ENCODE assay signal across 35 cellular contexts in the genomic region with DNA sequence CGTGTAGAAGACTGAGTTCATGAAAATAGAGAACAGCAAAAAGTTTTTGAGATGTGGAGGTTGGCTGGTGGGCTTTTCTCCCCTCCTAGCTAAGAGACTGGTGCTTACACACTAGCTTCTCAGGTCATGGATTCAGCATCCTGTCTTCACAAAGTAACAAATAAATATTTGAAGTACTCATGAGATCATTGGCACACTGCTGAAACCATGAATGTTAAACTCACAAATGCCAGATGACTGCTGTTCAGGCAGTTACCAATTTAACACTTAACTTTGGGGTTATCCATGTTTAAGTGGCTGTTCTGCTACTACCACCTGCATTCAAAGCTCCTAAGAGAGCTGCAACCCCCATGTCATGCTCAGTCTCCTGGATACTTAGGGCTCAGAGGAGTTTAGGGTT.
"Had no signal": no experiment of that assay in that cellular context is flagged by ENCODE, and none has a peak within 500 bp of the region (broad histone marks: within the 10 kb centered on the region; RNA-seq: fewer than 3 reads in every experiment).

No MANE protein-coding gene starts in this region.

- H3K36me3 Mint-ChIP-seq: activated CD8-positive, alpha-beta memory T cell treated with anti-CD3 and anti-CD28 coated beads, Interleukin-2, amount 10 ng/mL, durations not matched to agents 7 days and 5 days; activated naive CD4-positive, alpha-beta T cell treated with anti-CD3 and anti-CD28 coated beads, Interleukin-2, amount 10 ng/mL, durations not matched to agents 7 days and 5 days; activated naive CD8-positive, alpha-beta T cell; brain had no signal

- DNase-seq: activated B cell treated with CpG ODN at 0.5 μM for 24 hours; activated CD4-positive, alpha-beta memory T cell treated with anti-CD3 and anti-CD28 coated beads, Interleukin-2, amount 10 ng/mL, durations not matched to agents 7 days and 5 days; activated CD4-positive, alpha-beta T cell treated with anti-CD3 and anti-CD28 coated beads for 4 hours; activated CD4-positive, CD25-positive, alpha-beta regulatory T cell treated with anti-CD3 and anti-CD28 coated beads, Interleukin-2, amount 50 U/mL, for 72 hours; activated CD8-positive, alpha-beta memory T cell treated with anti-CD3 and anti-CD28 coated beads for 24 hours; activated CD8-positive, alpha-beta memory T cell treated with anti-CD3 and anti-CD28 coated beads, Interleukin-2, amount 10 ng/mL, durations not matched to agents 7 days and 5 days; activated CD8-positive, alpha-beta memory T cell treated with anti-CD3 and anti-CD28 coated beads, Interleukin-2, amount 50 U/mL, for 48 hours; activated effector memory CD4-positive, alpha-beta T cell treated with Interleukin-2 at 50 U/mL for 16 hours; activated naive CD4-positive, alpha-beta T cell treated with anti-CD3 and anti-CD28 coated beads, Interleukin-2, amount 10 ng/mL, durations not matched to agents 7 days and 5 days; activated naive CD8-positive, alpha-beta T cell treated with anti-CD3 and anti-CD28 coated beads, Interleukin-2, amount 50 U/mL, for 24 hours; activated T-cell treated with anti-CD3 and anti-CD28 coated beads, Interleukin-2, amount 50 U/mL, for 48 hours; anterior cingulate cortex; caudate nucleus; cerebellar nuclear complex; NCI-H1092 treated with DMSO at 0.1 percent for 48 hours; NCI-H1694; NCI-H1930; NCI-H2081 treated with DMSO at 0.1 percent for 48 hours; NCI-H2171; NCI-H446; NCI-H510A treated with DMSO at 0.1 percent for 48 hours; NCI-H69; PC-9; SIG-M5; SW 1271; T-helper 1 cell; T-helper 2 cell; T-helper 9 cell had no signal

- H3K9me3 Mint-ChIP-seq: activated B cell treated with CpG ODN at 0.5 μM for 24 hours; activated CD4-positive, alpha-beta memory T cell treated with anti-CD3 and anti-CD28 coated beads, Interleukin-2, amount 10 ng/mL, durations not matched to agents 7 days and 5 days; activated naive CD4-positive, alpha-beta T cell treated with anti-CD3 and anti-CD28 coated beads, Interleukin-2, amount 10 ng/mL, durations not matched to agents 7 days and 5 days; activated naive CD8-positive, alpha-beta T cell treated with anti-CD3 and anti-CD28 coated beads, Interleukin-2, amount 50 U/mL, for 24 hours; brain had no signal

- H3K4me3 ChIP-seq: K562, PC-9 had no signal

- H3K4me2 ChIP-seq: PC-9 had no signal

- H3K4me3 Mint-ChIP-seq: activated B cell treated with CpG ODN at 0.5 μM for 24 hours; activated CD4-positive, alpha-beta memory T cell treated with anti-CD3 and anti-CD28 coated beads, Interleukin-2, amount 10 ng/mL, durations not matched to agents 7 days and 5 days; activated CD8-positive, alpha-beta memory T cell treated with anti-CD3 and anti-CD28 coated beads, Interleukin-2, amount 10 ng/mL, durations not matched to agents 7 days and 5 days; activated naive CD4-positive, alpha-beta T cell treated with anti-CD3 and anti-CD28 coated beads, Interleukin-2, amount 10 ng/mL, durations not matched to agents 7 days and 5 days; activated naive CD8-positive, alpha-beta T cell; activated naive CD8-positive, alpha-beta T cell treated with anti-CD3 and anti-CD28 coated beads, Interleukin-2, amount 50 U/mL, for 24 hours; brain had no signal

- H3K27ac ChIP-seq: PC-9, RWPE1, VCaP had no signal

- H3K4me1 Mint-ChIP-seq: activated B cell treated with CpG ODN at 0.5 μM for 24 hours; activated CD4-positive, alpha-beta memory T cell treated with anti-CD3 and anti-CD28 coated beads, Interleukin-2, amount 10 ng/mL, durations not matched to agents 7 days and 5 days; activated CD8-positive, alpha-beta memory T cell treated with anti-CD3 and anti-CD28 coated beads, Interleukin-2, amount 10 ng/mL, durations not matched to agents 7 days and 5 days; activated naive CD4-positive, alpha-beta T cell treated with anti-CD3 and anti-CD28 coated beads, Interleukin-2, amount 10 ng/mL, durations not matched to agents 7 days and 5 days; activated naive CD8-positive, alpha-beta T cell treated with anti-CD3 and anti-CD28 coated beads, Interleukin-2, amount 50 U/mL, for 24 hours had no signal

- H2AFZ ChIP-seq: PC-9 had no signal

- ATAC-seq: activated CD8-positive, alpha-beta memory T cell treated with anti-CD3 and anti-CD28 coated beads, Interleukin-2, amount 10 ng/mL, durations not matched to agents 7 days and 5 days; activated naive CD8-positive, alpha-beta T cell treated with anti-CD3 and anti-CD28 coated beads, Interleukin-2, amount 50 U/mL, for 24 hours; K562; Right ventricle myocardium inferior; SK-N-SH treated with all-trans-retinoic acid at 6 μM for 48 hours had no signal

- H3K27ac Mint-ChIP-seq: activated B cell treated with CpG ODN at 0.5 μM for 24 hours; activated CD4-positive, alpha-beta memory T cell treated with anti-CD3 and anti-CD28 coated beads, Interleukin-2, amount 10 ng/mL, durations not matched to agents 7 days and 5 days; activated CD8-positive, alpha-beta memory T cell treated with anti-CD3 and anti-CD28 coated beads, Interleukin-2, amount 10 ng/mL, durations not matched to agents 7 days and 5 days; activated naive CD4-positive, alpha-beta T cell treated with anti-CD3 and anti-CD28 coated beads, Interleukin-2, amount 10 ng/mL, durations not matched to agents 7 days and 5 days; activated naive CD8-positive, alpha-beta T cell; activated naive CD8-positive, alpha-beta T cell treated with anti-CD3 and anti-CD28 coated beads, Interleukin-2, amount 50 U/mL, for 24 hours; brain had no signal
